16 cellular contexts compared by ENCODE assay signal in the genomic region with DNA sequence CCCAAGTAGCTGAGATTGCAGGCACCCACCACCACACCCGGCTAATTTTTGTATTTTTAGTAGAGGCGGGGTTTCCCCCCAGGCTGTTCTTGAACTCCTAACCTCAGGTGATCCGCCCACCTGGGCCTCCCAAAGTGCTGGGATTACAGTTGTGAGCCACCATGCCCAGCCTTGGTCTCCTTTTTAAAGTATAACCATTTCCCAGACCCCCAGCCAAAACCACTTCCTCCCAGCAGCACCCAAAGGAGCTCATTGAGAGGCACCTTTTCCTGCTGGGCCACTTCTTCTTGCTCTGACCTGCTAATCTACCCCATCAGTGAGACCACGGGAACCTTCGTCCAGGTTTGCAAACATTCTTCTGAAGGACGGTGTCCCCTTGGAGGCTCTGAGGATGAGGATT.
A peak's percentile ranks its signal among the peaks of the same experiment; 100 is the strongest.
DNase-seq lines count a peak whose midpoint lies in the region; ATAC-seq and TF ChIP-seq lines count a peak whose summit lies in the region.
"Had no signal": no experiment of that assay in that cellular context is flagged by ENCODE, and none has a peak within 500 bp of the region (broad histone marks: within the 10 kb centered on the region; RNA-seq: fewer than 3 reads in every experiment).

No MANE protein-coding gene starts in this region.

- H2BK5ac ChIP-seq in neuronal stem cell (ENCODE audit: low read length), result no peak overlapping the region

- no peak overlapping the region for H3K14ac ChIP-seq in neuronal stem cell (ENCODE audit: low read length)

- intact Hi-C loops in ascending aorta (cut with DNase I), result no loop called here

- H3K27ac Mint-ChIP-seq in activated CD4-positive, alpha-beta T cell treated with anti-CD3 and anti-CD28 coated beads, Interleukin-2, amount 10 ng/mL, durations not matched to agents 7 days and 5 days, result peak overlapping the region; percentile 72
- H3K27ac Mint-ChIP-seq in CD8-positive, alpha-beta memory T cell, result peak overlapping the region; percentile 34 to 88 (median 63)
- peak overlapping the region; percentile 87 for H3K27ac Mint-ChIP-seq in activated CD8-positive, alpha-beta T cell treated with anti-CD3 and anti-CD28 coated beads, Interleukin-2, amount 10 ng/mL, durations not matched to agents 7 days and 5 days
- H3K27ac Mint-ChIP-seq in naive thymus-derived CD8-positive, alpha-beta T cell, result peak overlapping the region in 8 of 10 donors; percentile 36 to 91 (median 76)

- no peak overlapping the region for H3K4ac ChIP-seq in neuronal stem cell (ENCODE audit: low read length)

- H3K9ac ChIP-seq in neuronal stem cell (ENCODE audit: low read depth, low read length, poor library complexity), result no peak overlapping the region

- no peak overlapping the region for H3K4me2 ChIP-seq in neuronal stem cell (ENCODE audit: insufficient read depth, low read length, poor library complexity, severe bottlenecking)
- H3K4me2 ChIP-seq: A549 had no signal

- no peak overlapping the region for H2BK120ac ChIP-seq in neuronal stem cell (ENCODE audit: low read depth, low read length)

- no peak for TF ChIP-seq CTCF in ascending aorta (IDR thresholded peaks at IDR 0.05)

- DNase-seq in activated CD4-positive, alpha-beta T cell treated with anti-CD3 and anti-CD28 coated beads, Interleukin-2, amount 10 ng/mL, durations not matched to agents 7 days and 5 days, result no peak
- no peak for DNase-seq in activated CD4-positive, alpha-beta T cell treated with anti-CD3 and anti-CD28 coated beads, Interleukin-2, amount 50 U/mL, for 4 hours
- DNase-seq in CD8-positive, alpha-beta memory T cell, result no peak
- DNase-seq in activated CD8-positive, alpha-beta T cell treated with anti-CD3 and anti-CD28 coated beads, Interleukin-2, amount 10 ng/mL, durations not matched to agents 7 days and 5 days, result peak; percentile 33
- no peak for DNase-seq in naive thymus-derived CD8-positive, alpha-beta T cell
- DNase-seq in ascending aorta (ENCODE audit: low spot score in 2 of 2) (no peak), neuronal stem cell (ENCODE audit: low spot score) (no peak), mucosa of gallbladder (ENCODE audit: low spot score) (no peak)
- DNase-seq: effector CD4-positive, alpha-beta T cell; gastrocnemius medialis; IMR-90; pancreas; sigmoid colon had no signal

- no peaks in the 10 kb centered on the region for H3K27me3 ChIP-seq in CD8-positive, alpha-beta memory T cell (ENCODE audit: insufficient read depth, low read length, poor library complexity, severe bottlenecking)
- H3K27me3 ChIP-seq in ascending aorta (no peaks in the 10 kb centered on the region), neuronal stem cell (ENCODE audit: control insufficient read depth in 3 of 3, insufficient read depth in 3 of 3, low read depth in 1 of 3, low read length in 3 of 3) (peaks cover 0 to 11% (median 0%) of the 10 kb centered on the region in 3 experiments)
- H3K27me3 ChIP-seq: pancreas had no signal

- no peak overlapping the region for H2BK15ac ChIP-seq in neuronal stem cell (ENCODE audit: low read length)

- no peak overlapping the region for H3K27ac ChIP-seq in CD8-positive, alpha-beta memory T cell (ENCODE audit: low read depth, low read length)
- no peak overlapping the region for H3K27ac ChIP-seq in ascending aorta
- no peak overlapping the region for H3K27ac ChIP-seq in neuronal stem cell (replicated peaks; ENCODE audit: low read length)
- H3K27ac ChIP-seq: A549, C4-2B, esophagus muscularis mucosa, gastrocnemius medialis, pancreas, sigmoid colon had no signal

- H2AFZ ChIP-seq in neuronal stem cell (ENCODE audit: low read length), result no peak overlapping the region

- H3K4me3 Mint-ChIP-seq in activated CD4-positive, alpha-beta T cell treated with anti-CD3 and anti-CD28 coated beads, Interleukin-2, amount 10 ng/mL, durations not matched to agents 7 days and 5 days, result no peak overlapping the region
- H3K4me3 Mint-ChIP-seq in CD8-positive, alpha-beta memory T cell, result peak overlapping the region in 2 of 7 donors; percentile 50 to 64
- peak overlapping the region; percentile 12 for H3K4me3 Mint-ChIP-seq in activated CD8-positive, alpha-beta T cell treated with anti-CD3 and anti-CD28 coated beads, Interleukin-2, amount 10 ng/mL, durations not matched to agents 7 days and 5 days
- H3K4me3 Mint-ChIP-seq in naive thymus-derived CD8-positive, alpha-beta T cell, result peak overlapping the region in 3 of 10 donors; percentile 42 to 72 (median 53)

- H2BK12ac ChIP-seq in neuronal stem cell (ENCODE audit: low read length), result no peak overlapping the region

- no peaks in the 10 kb centered on the region for H3K9me3 ChIP-seq in CD8-positive, alpha-beta memory T cell (ENCODE audit: low read length)
- H3K9me3 ChIP-seq in ascending aorta (no peaks in the 10 kb centered on the region), neuronal stem cell (replicated peaks in 1 of 2; ENCODE audit: control insufficient read depth in 2 of 2, insufficient read depth in 1 of 2, low read depth in 1 of 2, low read length in 2 of 2) (peaks cover 0 to 3% of the 10 kb centered on the region in 2 donors)
- H3K9me3 ChIP-seq: A549, esophagus muscularis mucosa, gastrocnemius medialis, pancreas, sigmoid colon had no signal

- no peak overlapping the region for H3K18ac ChIP-seq in neuronal stem cell (ENCODE audit: low read length)

- peaks cover 11% of the 10 kb centered on the region for H3K4me1 ChIP-seq in CD8-positive, alpha-beta memory T cell (ENCODE audit: insufficient read depth, low read length)
- H3K4me1 ChIP-seq in ascending aorta, result no peaks in the 10 kb centered on the region
- H3K4me1 ChIP-seq in neuronal stem cell (ENCODE audit: control insufficient read depth in 2 of 2, insufficient read depth in 1 of 2, low read depth in 1 of 2, low read length in 2 of 2), result no peaks in the 10 kb centered on the region
- H3K4me1 ChIP-seq: A549, esophagus muscularis mucosa, gastrocnemius medialis, pancreas, sigmoid colon had no signal

- H3K79me1 ChIP-seq in neuronal stem cell (ENCODE audit: low read depth, low read length), result no peaks in the 10 kb centered on the region

- CTCF ChIA-PET in activated CD4-positive, alpha-beta T cell treated with anti-CD3 and anti-CD28 coated beads, Interleukin-2, amount 10 ng/mL, durations not matched to agents 7 days and 5 days (lab: Charles Lee), result interaction anchor here (0.9 to 1.5 kb wide), 4 partner anchors 12 to 608 kb away, joined by 3 read pairs; partner anchors contain the start of gene ATG16L1
- CTCF ChIA-PET in CD8-positive, alpha-beta memory T cell (lab: Charles Lee), result interaction anchor here (1.8 to 1.9 kb wide), 2 partner anchors 31 to 69 kb away, joined by 5 to 7 read pairs; no protein-coding TSS in a partner anchor
- CTCF ChIA-PET in activated CD8-positive, alpha-beta T cell treated with anti-CD3 and anti-CD28 coated beads, Interleukin-2, amount 10 ng/mL, durations not matched to agents 7 days and 5 days (lab: Charles Lee), result interaction anchor here (1.1 to 1.8 kb wide), 3 partner anchors 10 to 28 kb away, joined by 3 to 5 read pairs (median 4); no protein-coding TSS in a partner anchor

- H3K27me3 Mint-ChIP-seq in activated CD4-positive, alpha-beta T cell treated with anti-CD3 and anti-CD28 coated beads, Interleukin-2, amount 10 ng/mL, durations not matched to agents 7 days and 5 days, result no peaks in the 10 kb centered on the region
- H3K27me3 Mint-ChIP-seq in CD8-positive, alpha-beta memory T cell, result no peaks in the 10 kb centered on the region
- no peaks in the 10 kb centered on the region for H3K27me3 Mint-ChIP-seq in activated CD8-positive, alpha-beta T cell treated with anti-CD3 and anti-CD28 coated beads, Interleukin-2, amount 10 ng/mL, durations not matched to agents 7 days and 5 days (ENCODE audit: low read depth)
- no peaks in the 10 kb centered on the region for H3K27me3 Mint-ChIP-seq in naive thymus-derived CD8-positive, alpha-beta T cell

- peak; percentile 35 for ATAC-seq in activated CD8-positive, alpha-beta T cell treated with anti-CD3 and anti-CD28 coated beads, Interleukin-2, amount 10 ng/mL, durations not matched to agents 7 days and 5 days
- no peak for ATAC-seq in naive thymus-derived CD8-positive, alpha-beta T cell
- ATAC-seq: gastrocnemius medialis had no signal

- H4K8ac ChIP-seq in neuronal stem cell (ENCODE audit: low read depth, low read length), result no peak overlapping the region

- no peak overlapping the region for H3K4me3 ChIP-seq in CD8-positive, alpha-beta memory T cell (ENCODE audit: low read length)
- H3K4me3 ChIP-seq in ascending aorta, result no peak overlapping the region
- no peak overlapping the region for H3K4me3 ChIP-seq in neuronal stem cell (ENCODE audit: low read length in 2 of 2)
- H3K4me3 ChIP-seq: A549, esophagus muscularis mucosa, gastrocnemius medialis, pancreas, sigmoid colon had no signal

- peaks cover 11% of the 10 kb centered on the region for H3K9me3 Mint-ChIP-seq in activated CD4-positive, alpha-beta T cell treated with anti-CD3 and anti-CD28 coated beads, Interleukin-2, amount 10 ng/mL, durations not matched to agents 7 days and 5 days
- peaks cover 0 to 3% (median 0%) of the 10 kb centered on the region in 5 donors for H3K9me3 Mint-ChIP-seq in CD8-positive, alpha-beta memory T cell
- peaks cover 6% of the 10 kb centered on the region for H3K9me3 Mint-ChIP-seq in activated CD8-positive, alpha-beta T cell treated with anti-CD3 and anti-CD28 coated beads, Interleukin-2, amount 10 ng/mL, durations not matched to agents 7 days and 5 days (ENCODE audit: insufficient read depth)
- peaks cover 0 to 5% (median 1%) of the 10 kb centered on the region in 9 donors for H3K9me3 Mint-ChIP-seq in naive thymus-derived CD8-positive, alpha-beta T cell

- peaks cover 71% of the 10 kb centered on the region for H3K36me3 Mint-ChIP-seq in activated CD4-positive, alpha-beta T cell treated with anti-CD3 and anti-CD28 coated beads, Interleukin-2, amount 10 ng/mL, durations not matched to agents 7 days and 5 days (ENCODE audit: low read depth)
- peaks cover 37 to 90% (median 38%) of the 10 kb centered on the region in 3 donors for H3K36me3 Mint-ChIP-seq in CD8-positive, alpha-beta memory T cell
- H3K36me3 Mint-ChIP-seq in activated CD8-positive, alpha-beta T cell treated with anti-CD3 and anti-CD28 coated beads, Interleukin-2, amount 10 ng/mL, durations not matched to agents 7 days and 5 days (ENCODE audit: low read depth), result peaks cover 78% of the 10 kb centered on the region
- peaks cover 6 to 92% (median 55%) of the 10 kb centered on the region in 3 donors for H3K36me3 Mint-ChIP-seq in naive thymus-derived CD8-positive, alpha-beta T cell

- H3K4me1 Mint-ChIP-seq in activated CD4-positive, alpha-beta T cell treated with anti-CD3 and anti-CD28 coated beads, Interleukin-2, amount 10 ng/mL, durations not matched to agents 7 days and 5 days, result peaks cover 22% of the 10 kb centered on the region
- peaks cover 37 to 46% (median 38%) of the 10 kb centered on the region in 3 donors for H3K4me1 Mint-ChIP-seq in CD8-positive, alpha-beta memory T cell
- peaks cover 53% of the 10 kb centered on the region for H3K4me1 Mint-ChIP-seq in activated CD8-positive, alpha-beta T cell treated with anti-CD3 and anti-CD28 coated beads, Interleukin-2, amount 10 ng/mL, durations not matched to agents 7 days and 5 days (ENCODE audit: low read depth)
- H3K4me1 Mint-ChIP-seq in naive thymus-derived CD8-positive, alpha-beta T cell, result peaks cover 14 to 38% (median 30%) of the 10 kb centered on the region in 4 donors

- WGBS in neuronal stem cell (ENCODE audit: extremely low coverage in 2 of 2, insufficient read length in 2 of 2, insufficient replicate concordance in 1 of 2), 2 donors, result no CpG with 5 or more reads among the region's 6 CpGs

- H4K91ac ChIP-seq in neuronal stem cell (ENCODE audit: low read depth, low read length, poor library complexity), result no peak overlapping the region

- POLR2A ChIA-PET in activated CD4-positive, alpha-beta T cell treated with anti-CD3 and anti-CD28 coated beads, Interleukin-2, amount 10 ng/mL, durations not matched to agents 7 days and 5 days (lab: Charles Lee), result no interaction called here
- POLR2A ChIA-PET in CD8-positive, alpha-beta memory T cell (lab: Charles Lee), result interaction anchor here (0.6 to 1.6 kb wide), 3 partner anchors 12 to 70 kb away, joined by 3 to 5 read pairs (median 3); partner anchors contain the start of gene INPP5D
- POLR2A ChIA-PET in activated CD8-positive, alpha-beta T cell treated with anti-CD3 and anti-CD28 coated beads, Interleukin-2, amount 10 ng/mL, durations not matched to agents 7 days and 5 days (lab: Charles Lee), result interaction anchor here (0.6 to 1.1 kb wide), 3 partner anchors 30 to 47 kb away, joined by 3 read pairs; no protein-coding TSS in a partner anchor
- POLR2A ChIA-PET in naive thymus-derived CD8-positive, alpha-beta T cell (lab: Charles Lee), result no interaction called here

- H3K23ac ChIP-seq in neuronal stem cell (ENCODE audit: low read depth, low read length, poor library complexity), result no peak overlapping the region

- peaks cover 63% of the 10 kb centered on the region for H3K36me3 ChIP-seq in CD8-positive, alpha-beta memory T cell (ENCODE audit: insufficient read depth, low read length)
- H3K36me3 ChIP-seq in ascending aorta (no peaks in the 10 kb centered on the region), neuronal stem cell (replicated peaks in 1 of 2; ENCODE audit: control insufficient read depth in 2 of 2, insufficient read depth in 2 of 2, low read length in 2 of 2) (no peaks in the 10 kb centered on the region)
- H3K36me3 ChIP-seq: gastrocnemius medialis, pancreas, sigmoid colon had no signal

- H2AK5ac ChIP-seq in neuronal stem cell (ENCODE audit: low read depth, low read length), result no peak overlapping the region

Comparison
In these comparisons a context has a peak if more than half of its experiments do, and no peak if none do; other contexts are left out.
1. POLR2A ChIA-PET loops: an anchor here in CD8-positive, alpha-beta memory T cell (0.6 to 1.6 kb wide) and activated CD8-positive, alpha-beta T cell treated with anti-CD3 and anti-CD28 coated beads, Interleukin-2, amount 10 ng/mL, durations not matched to agents 7 days and 5 days (0.6 to 1.1 kb wide); none called in activated CD4-positive, alpha-beta T cell treated with anti-CD3 and anti-CD28 coated beads, Interleukin-2, amount 10 ng/mL, durations not matched to agents 7 days and 5 days and naive thymus-derived CD8-positive, alpha-beta T cell.